Comparison of ENCODE assay signal across 2 cellular contexts in the genomic region with DNA sequence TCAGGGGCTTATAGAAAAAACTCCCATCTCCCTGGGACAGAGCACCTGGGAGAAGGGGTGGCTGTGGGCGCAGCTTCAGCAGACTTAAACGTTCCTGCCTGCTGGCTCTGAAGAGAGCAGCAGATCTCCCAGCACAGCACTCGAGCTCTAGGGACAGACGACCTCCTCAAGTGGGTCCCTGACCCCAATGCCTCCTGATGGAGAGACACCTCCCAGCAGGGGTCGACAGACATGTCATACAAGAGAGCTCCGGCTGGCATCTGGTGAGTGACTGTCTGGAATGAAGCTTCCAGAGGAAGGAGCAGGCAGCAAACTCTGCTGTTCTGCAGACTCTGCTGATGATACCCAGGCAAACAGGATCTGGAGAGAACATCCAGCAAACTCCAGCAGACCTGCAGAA. TPM values are rescaled to one million over a fixed set of nuclear protein-coding genes. Genes with fewer than 3 reads are reported as not detected.
"Had no signal": no experiment of that assay in that cellular context is flagged by ENCODE, and none has a peak within 500 bp of the region (broad histone marks: within the 10 kb centered on the region; RNA-seq: fewer than 3 reads in every experiment).

No MANE protein-coding gene starts in this region.

RNA-seq across cellular contexts. Expression of a gene that starts 22.0 kb away (rescaled TPM):
- total RNA-seq: HT-29 had no signal
- polyA plus RNA-seq: HepG2 had no signal
